11 cellular contexts compared by ENCODE assay signal in the genomic region with DNA sequence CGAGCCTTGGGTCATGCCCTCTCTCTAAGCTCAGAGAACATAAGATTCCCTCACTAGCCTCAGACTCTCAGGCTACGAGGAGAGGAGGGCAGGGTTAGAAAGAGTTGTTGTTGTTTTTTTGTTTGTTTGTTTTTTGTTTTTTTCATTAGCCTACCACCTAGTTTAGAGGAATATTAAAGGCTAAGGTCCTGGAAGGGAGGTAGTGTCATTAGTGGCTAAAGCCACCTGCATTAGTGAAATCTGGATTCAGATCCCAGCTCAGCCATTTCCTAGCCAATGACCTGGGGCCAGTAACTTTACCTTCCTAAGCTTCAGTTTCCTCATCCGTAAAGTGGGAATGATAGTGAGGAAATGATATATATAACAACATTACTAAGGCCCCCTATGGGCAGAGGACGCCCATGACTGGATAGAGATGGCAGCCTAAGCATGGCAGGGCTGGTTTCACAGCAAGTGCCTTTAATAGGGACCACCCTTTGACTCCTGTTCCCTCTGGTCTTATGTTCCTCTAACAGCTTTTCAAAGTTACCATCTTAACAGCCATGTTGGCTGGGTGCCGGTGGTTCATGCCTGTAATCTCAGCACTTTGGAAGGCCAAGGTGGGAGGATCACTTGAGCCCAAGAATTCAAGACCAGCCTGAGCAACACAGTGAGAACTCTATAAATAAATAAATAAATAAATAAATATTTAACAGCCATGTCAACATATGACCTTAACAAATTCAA. TPM values are rescaled to one million over a fixed set of nuclear protein-coding genes. Genes with fewer than 3 reads are reported as not detected.
DNase-seq lines count a peak whose midpoint lies in the region; ATAC-seq and TF ChIP-seq lines count a peak whose summit lies in the region.
"Had no signal": no experiment of that assay in that cellular context is flagged by ENCODE, and none has a peak within 500 bp of the region (broad histone marks: within the 10 kb centered on the region; RNA-seq: fewer than 3 reads in every experiment).

No MANE protein-coding gene starts in this region.

- CTCF ChIA-PET in CD8-positive, alpha-beta memory T cell (lab: Charles Lee): interaction anchor here (0.9 to 6.5 kb wide), 6 partner anchors 15 to 229 kb away, joined by 3 to 88 read pairs (median 4); no protein-coding TSS in a partner anchor

- peaks cover 3 to 25% (median 5%) of the 10 kb centered on the region in 3 donors for H3K36me3 Mint-ChIP-seq in CD8-positive, alpha-beta memory T cell
- peaks cover 16% of the 10 kb centered on the region for H3K36me3 Mint-ChIP-seq in HFFc6 (ENCODE audit: low read depth)
- H3K36me3 Mint-ChIP-seq in central memory CD8-positive, alpha-beta T cell (ENCODE audit: insufficient read depth): peaks cover 24% of the 10 kb centered on the region
- peaks cover 19% of the 10 kb centered on the region for H3K36me3 Mint-ChIP-seq in osteocyte (ENCODE audit: unreplicated experiment)

- TF ChIP-seq CTCF in HFFc6 (IDR thresholded peaks at IDR 0.05) (peak; percentile 31), osteocyte (IDR thresholded peaks at IDR 0.05) (no peak)

- H3K4me3 Mint-ChIP-seq in CD8-positive, alpha-beta memory T cell: peak overlapping the region in 1 of 7 donors; percentile 98
- H3K4me3 Mint-ChIP-seq in HFFc6 (no peak overlapping the region), osteocyte (ENCODE audit: unreplicated experiment) (no peak overlapping the region)
- H3K4me3 Mint-ChIP-seq in central memory CD8-positive, alpha-beta T cell: no peak overlapping the region

- H3K27ac Mint-ChIP-seq in CD8-positive, alpha-beta memory T cell: peak overlapping the region in 5 of 8 donors; percentile 3 to 96 (median 61)
- H3K27ac Mint-ChIP-seq in HFFc6: no peak overlapping the region
- peak overlapping the region; percentile 32 for H3K27ac Mint-ChIP-seq in central memory CD8-positive, alpha-beta T cell (ENCODE audit: low read depth)
- peak overlapping the region; percentile 100 for H3K27ac Mint-ChIP-seq in osteocyte (ENCODE audit: unreplicated experiment)

- DNase-seq in CD8-positive, alpha-beta memory T cell: no peak
- DNase-seq in HFFc6: no peak
- DNase-seq in central memory CD8-positive, alpha-beta T cell (ENCODE audit: low spot score in 2 of 2): no peak
- no peak for DNase-seq in osteocyte (ENCODE audit: extremely low spot score, unreplicated experiment)
- DNase-seq in NCI-H1694 (lab: John Stamatoyannopoulos, UW): no peak
- DNase-seq in GM19240 (ENCODE audit: insufficient read length, low spot score): no peak
- no peak for DNase-seq in NCI-H2081 treated with DMSO at 0.1 percent for 48 hours (lab: John Stamatoyannopoulos, UW)
- DNase-seq in NCI-H1105 (lab: John Stamatoyannopoulos, UW): no peak
- DNase-seq: dermis blood vessel endothelial cell, DMS79 treated with DMSO at 0.1 percent for 48 hours, NCI-H187 had no signal

- H3K4me1 Mint-ChIP-seq in CD8-positive, alpha-beta memory T cell: peaks cover 22 to 37% (median 35%) of the 10 kb centered on the region in 3 donors
- peaks cover 24% of the 10 kb centered on the region for H3K4me1 Mint-ChIP-seq in HFFc6 (ENCODE audit: low read depth)
- H3K4me1 Mint-ChIP-seq in central memory CD8-positive, alpha-beta T cell: peaks cover 37% of the 10 kb centered on the region
- H3K4me1 Mint-ChIP-seq in osteocyte (ENCODE audit: unreplicated experiment): peaks cover 40% of the 10 kb centered on the region

- H3K4me1 ChIP-seq in CD8-positive, alpha-beta memory T cell (ENCODE audit: insufficient read depth, low read length): peaks cover 22% of the 10 kb centered on the region

- H3K27me3 ChIP-seq in CD8-positive, alpha-beta memory T cell (ENCODE audit: insufficient read depth, low read length, poor library complexity, severe bottlenecking): no peaks in the 10 kb centered on the region

- POLR2A ChIA-PET in CD8-positive, alpha-beta memory T cell (lab: Charles Lee): no interaction called here

- no peak for ATAC-seq in central memory CD8-positive, alpha-beta T cell (replicated peaks; ENCODE audit: extremely low read depth, poor library complexity, severe bottlenecking)

- no peak overlapping the region for H3K27ac ChIP-seq in CD8-positive, alpha-beta memory T cell (ENCODE audit: low read depth, low read length)

- no peaks in the 10 kb centered on the region for H3K9me3 Mint-ChIP-seq in CD8-positive, alpha-beta memory T cell
- no peaks in the 10 kb centered on the region for H3K9me3 Mint-ChIP-seq in HFFc6
- H3K9me3 Mint-ChIP-seq in central memory CD8-positive, alpha-beta T cell: no peaks in the 10 kb centered on the region
- H3K9me3 Mint-ChIP-seq in osteocyte (ENCODE audit: unreplicated experiment): no peaks in the 10 kb centered on the region

- no peaks in the 10 kb centered on the region for H3K9me3 ChIP-seq in CD8-positive, alpha-beta memory T cell (ENCODE audit: low read length)

- H3K36me3 ChIP-seq in CD8-positive, alpha-beta memory T cell (ENCODE audit: insufficient read depth, low read length): peaks cover 15% of the 10 kb centered on the region

- H3K27me3 Mint-ChIP-seq in CD8-positive, alpha-beta memory T cell: no peaks in the 10 kb centered on the region
- H3K27me3 Mint-ChIP-seq in HFFc6 (ENCODE audit: insufficient read depth) (peaks cover 3% of the 10 kb centered on the region), osteocyte (ENCODE audit: unreplicated experiment) (no peaks in the 10 kb centered on the region)
- no peaks in the 10 kb centered on the region for H3K27me3 Mint-ChIP-seq in central memory CD8-positive, alpha-beta T cell

- H3K4me3 ChIP-seq in CD8-positive, alpha-beta memory T cell (ENCODE audit: low read length): no peak overlapping the region

RNA-seq across cellular contexts. Expression of a gene that starts 5.1 kb away (rescaled TPM):
- total RNA-seq in CD8-positive, alpha-beta memory T cell: 100 to 1,000 TPM; 144 to 156 TPM
- polyA plus RNA-seq in CD8-positive, alpha-beta memory T cell: 183 TPM
- total RNA-seq in HFFc6 (2021; fragmentation: NEBNext Ultra II Directional; extraction: Animal tissue kit (Norgen Biotek cat#: 25700)): 10 to 100 TPM; 27.7 to 32.4 (median 30.0) TPM
- 288 and 290 TPM in 2 replicates for total RNA-seq in osteocyte
